In genomic region chrX:54306379-54306778, GRCh38 we compare ENCODE assay signal across 8 cellular contexts.
"Had no signal": no experiment of that assay in that cellular context is flagged by ENCODE, and none has a peak within 500 bp of the region (broad histone marks: within the 10 kb centered on the region; RNA-seq: fewer than 3 reads in every experiment).

No MANE protein-coding gene starts in this region.

- DNase-seq: GDM1, GF-D8 had no signal

- ATAC-seq: GM12878 had no signal

- H3K4me3 ChIP-seq: GM12878 had no signal

- FAIRE-seq: G401.6, GM12878, GM12891, GM12892, GM18507, GM19239 had no signal
